Comparison of ENCODE assay signal across 20 cellular contexts in genomic region chr4:48022192-48022799, GRCh38. TPM values are rescaled to one million over a fixed set of nuclear protein-coding genes. Genes with fewer than 3 reads are reported as not detected.
A peak's percentile ranks its signal among the peaks of the same experiment; 100 is the strongest.
DNase-seq lines count a peak whose midpoint lies in the region; ATAC-seq and TF ChIP-seq lines count a peak whose summit lies in the region.
"Had no signal": no experiment of that assay in that cellular context is flagged by ENCODE, and none has a peak within 500 bp of the region (broad histone marks: within the 10 kb centered on the region; RNA-seq: fewer than 3 reads in every experiment).

No MANE protein-coding gene starts in this region.

- POLR2A ChIA-PET in RWPE1 (lab: Yijun Ruan, JAX; ENCODE audit: low non-redundant PET): no interaction called here

- no peak for TF ChIP-seq CTCF in RWPE1 (conservative IDR thresholded peaks at IDR 0.05; ENCODE audit: low read depth)

- no peaks in the 10 kb centered on the region for H3K27me3 ChIP-seq in mucosa of rectum (ENCODE audit: control insufficient read depth in 2 of 2, insufficient read depth in 2 of 2, low read length in 2 of 2)

- H3K27ac ChIP-seq in mucosa of rectum (ENCODE audit: low read depth in 2 of 2, low read length in 2 of 2): peak overlapping the region; percentile 1 to 41
- H3K27ac ChIP-seq in RWPE1: no peak overlapping the region
- H3K27ac ChIP-seq: BLaER1 treated with 17β-estradiol and CSF1 and Interleukin-3, amounts not matched to agents 10 nM and 100 nM had no signal

- CTCF ChIA-PET in RWPE1 (lab: Yijun Ruan, JAX): no interaction called here

- no peak overlapping the region for H3K9ac ChIP-seq in mucosa of rectum (ENCODE audit: low read depth in 1 of 2, low read length in 2 of 2)
- H3K9ac ChIP-seq: BLaER1 treated with 17β-estradiol and CSF1 and Interleukin-3, amounts not matched to agents 10 nM and 100 nM had no signal

- peaks cover 15 to 41% of the 10 kb centered on the region in 2 donors for H3K4me1 ChIP-seq in mucosa of rectum (ENCODE audit: control insufficient read depth in 2 of 2, insufficient read depth in 2 of 2, low read length in 2 of 2)

- H3K27me3 Mint-ChIP-seq in activated T-helper 17 cell treated with anti-CD3 and anti-CD28 coated beads, Interleukin-2, amount 50 U/mL, for 72 hours: peaks cover 3% of the 10 kb centered on the region

- no peaks in the 10 kb centered on the region for H3K9me3 Mint-ChIP-seq in activated T-helper 17 cell treated with anti-CD3 and anti-CD28 coated beads, Interleukin-2, amount 50 U/mL, for 72 hours
- H3K9me3 Mint-ChIP-seq: CD8-positive, alpha-beta memory T cell; GM23338; HFFc6 had no signal

- DNase-seq in EH (ENCODE audit: low read depth) (peak; percentile 72), fibroblast of peridontal ligament (ENCODE audit: extremely low read depth) (peak; percentile 47), globus pallidus (ENCODE audit: low spot score) (no peak), ureter (ENCODE audit: low spot score) (no peak), DMS79 (lab: John Stamatoyannopoulos, UW) (no peak), RWPE1 (ENCODE audit: low spot score) (no peak)
- DNase-seq: CD8-positive, alpha-beta memory T cell; DMS79 treated with DMSO at 0.1 percent for 48 hours; GDM1; HFFc6; NCI-H187; NCI-H446; NK-92 treated with Interleukin-12 subunit alpha and Interleukin-12 subunit beta, amount 100 ng/mL, for 24 hours; OCI-M1 had no signal

- no peak overlapping the region for H3K4me3 Mint-ChIP-seq in activated T-helper 17 cell treated with anti-CD3 and anti-CD28 coated beads, Interleukin-2, amount 50 U/mL, for 72 hours
- H3K4me3 Mint-ChIP-seq: CD8-positive, alpha-beta memory T cell; GM23338; HFFc6 had no signal

- no peaks in the 10 kb centered on the region for H3K36me3 Mint-ChIP-seq in activated T-helper 17 cell treated with anti-CD3 and anti-CD28 coated beads, Interleukin-2, amount 50 U/mL, for 72 hours (ENCODE audit: low read depth)

- H3K4me3 ChIP-seq in mucosa of rectum (ENCODE audit: low read length in 2 of 2): no peak overlapping the region
- H3K4me3 ChIP-seq: BLaER1 treated with 17β-estradiol and CSF1 and Interleukin-3, amounts not matched to agents 10 nM and 100 nM; GM12878; GM23338 had no signal

- no peaks in the 10 kb centered on the region for H3K9me3 ChIP-seq in mucosa of rectum (ENCODE audit: control insufficient read depth in 2 of 2, low read length in 2 of 2)
- H3K9me3 ChIP-seq: BLaER1 treated with 17β-estradiol and CSF1 and Interleukin-3, amounts not matched to agents 10 nM and 100 nM had no signal

- H3K4me1 Mint-ChIP-seq in activated T-helper 17 cell treated with anti-CD3 and anti-CD28 coated beads, Interleukin-2, amount 50 U/mL, for 72 hours: peaks cover 19% of the 10 kb centered on the region

- peak overlapping the region; percentile 28 for H3K27ac Mint-ChIP-seq in activated T-helper 17 cell treated with anti-CD3 and anti-CD28 coated beads, Interleukin-2, amount 50 U/mL, for 72 hours
- H3K27ac Mint-ChIP-seq: CD8-positive, alpha-beta memory T cell; GM23338; HFFc6 had no signal

- peaks cover 9 to 10% of the 10 kb centered on the region in 2 donors for H3K36me3 ChIP-seq in mucosa of rectum (ENCODE audit: control insufficient read depth in 2 of 2, insufficient read depth in 2 of 2, low read length in 2 of 2)
- H3K36me3 ChIP-seq: BLaER1 treated with 17β-estradiol and CSF1 and Interleukin-3, amounts not matched to agents 10 nM and 100 nM had no signal

- no peak for ATAC-seq in activated T-helper 17 cell treated with anti-CD3 and anti-CD28 coated beads, Interleukin-2, amount 50 U/mL, for 72 hours (replicated peaks)
- ATAC-seq: GM12878, GM23338 had no signal

RNA-seq across cellular contexts. Expression of gene NIPAL1, which starts 5.7 kb away (rescaled TPM):
- total RNA-seq in activated T-helper 17 cell treated with anti-CD3 and anti-CD28 coated beads, Interleukin-2, amount 50 U/mL, for 72 hours: 1 to 10 TPM; 1.3 to 3.9 TPM
- total RNA-seq in ureter: 57.3 TPM

RNA-seq across cellular contexts. Expression of gene CNGA1, which starts 5.8 kb away (rescaled TPM):
- under 1 TPM in 1 of 2 donors, not detected in 1; 0.24 TPM for total RNA-seq in activated T-helper 17 cell treated with anti-CD3 and anti-CD28 coated beads, Interleukin-2, amount 50 U/mL, for 72 hours
- 36.8 TPM for total RNA-seq in ureter
- total RNA-seq: CD8-positive, alpha-beta memory T cell; HFFc6; RPMI7951 had no signal

Comparison
In these comparisons a context has a peak if more than half of its experiments do, and no peak if none do; other contexts are left out.
1. DNase-seq: peak in EH (single experiment) and fibroblast of peridontal ligament (single experiment); none in globus pallidus (single experiment), ureter (single experiment), DMS79 (single experiment) and RWPE1 (single experiment).
2. RNA of gene NIPAL1, which starts 5.7 kb away (total RNA-seq): 57.3 TPM in ureter (single experiment); 1.3 to 3.9 TPM in activated T-helper 17 cell treated with anti-CD3 and anti-CD28 coated beads, Interleukin-2, amount 50 U/mL, for 72 hours; every median in the first group is over 10 times any median in the second.
3. RNA of gene CNGA1, which starts 5.8 kb away (total RNA-seq): 36.8 TPM in ureter (single experiment); 0.24 TPM in activated T-helper 17 cell treated with anti-CD3 and anti-CD28 coated beads, Interleukin-2, amount 50 U/mL, for 72 hours; every median in the first group is over 10 times any median in the second.